In the genomic region with DNA sequence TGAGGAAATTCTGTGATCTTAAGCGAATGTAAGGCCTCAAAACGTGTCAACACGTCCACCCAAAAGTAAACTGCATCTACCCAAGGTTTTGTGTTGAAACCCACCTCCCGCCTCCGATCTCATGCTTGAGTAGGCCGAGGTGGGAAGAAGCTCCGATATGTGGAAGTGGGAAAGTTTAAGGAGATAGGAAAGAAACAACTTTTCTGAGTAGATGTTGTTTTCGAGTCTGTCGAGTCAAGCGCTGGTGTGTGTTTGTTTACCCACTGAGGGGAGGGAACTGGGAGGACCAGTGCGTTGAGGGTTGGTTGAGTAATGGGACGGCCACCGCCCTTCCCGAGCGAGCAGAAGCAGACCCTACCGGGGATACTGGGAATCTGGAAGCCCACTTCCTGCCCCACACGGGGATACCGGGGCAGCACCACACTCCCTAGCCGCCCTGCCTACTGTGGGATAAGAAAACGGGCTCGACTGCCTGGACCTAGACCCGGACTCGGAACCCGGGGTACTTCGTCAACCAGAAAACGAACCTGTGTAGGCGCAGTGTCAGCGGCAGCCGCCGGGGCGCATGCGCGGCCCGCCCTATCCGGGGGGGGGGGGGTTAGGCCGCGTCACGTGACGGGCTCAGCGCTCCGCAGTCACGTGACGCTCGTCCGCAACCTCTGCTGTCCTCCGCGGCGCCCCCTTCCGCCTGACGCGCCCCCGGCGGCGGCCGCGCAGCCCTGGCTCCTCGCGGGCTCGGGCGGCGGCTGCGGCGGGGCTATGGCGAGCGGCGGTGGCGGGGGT, we compare ENCODE assay signal across 8 cellular contexts. TPM values are rescaled to one million over a fixed set of nuclear protein-coding genes. Genes with fewer than 3 reads are reported as not detected.
DNase-seq lines count a peak whose midpoint lies in the region; ATAC-seq and TF ChIP-seq lines count a peak whose summit lies in the region.

A gene with protein sequence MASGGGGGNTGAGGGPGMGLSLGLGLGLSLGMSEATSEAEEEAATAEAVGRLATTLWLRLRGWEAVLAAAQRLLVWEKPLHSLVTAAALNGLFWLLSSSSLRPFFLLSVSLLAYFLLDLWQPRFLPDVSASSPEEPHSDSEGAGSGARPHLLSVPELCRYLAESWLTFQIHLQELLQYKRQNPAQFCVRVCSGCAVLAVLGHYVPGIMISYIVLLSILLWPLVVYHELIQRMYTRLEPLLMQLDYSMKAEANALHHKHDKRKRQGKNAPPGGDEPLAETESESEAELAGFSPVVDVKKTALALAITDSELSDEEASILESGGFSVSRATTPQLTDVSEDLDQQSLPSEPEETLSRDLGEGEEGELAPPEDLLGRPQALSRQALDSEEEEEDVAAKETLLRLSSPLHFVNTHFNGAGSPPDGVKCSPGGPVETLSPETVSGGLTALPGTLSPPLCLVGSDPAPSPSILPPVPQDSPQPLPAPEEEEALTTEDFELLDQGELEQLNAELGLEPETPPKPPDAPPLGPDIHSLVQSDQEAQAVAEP (plus strand): TSS at position 682 of the 783 bp plus-strand sequence. CDS start 78 bp downstream, at position 760.

- intact Hi-C loops in Right ventricle myocardium superior (cut with DNase I): loop anchor here (5.0 kb wide), 2 partner anchors 40 to 120 kb away; a partner anchor contains a TSS
- intact Hi-C loops in transverse colon (cut with DNase I; ENCODE audit: low total_unique reads): loop anchor here (2.0 kb wide), 1 partner anchor 103 kb away; no protein-coding TSS in a partner anchor

- H3K9me3 Mint-ChIP-seq in activated naive CD8-positive, alpha-beta T cell treated with anti-CD3 and anti-CD28 coated beads, Interleukin-2, amount 10 ng/mL, durations not matched to agents 7 days and 5 days: no peaks in the 10 kb centered on the region

- H3K27me3 Mint-ChIP-seq in activated naive CD8-positive, alpha-beta T cell treated with anti-CD3 and anti-CD28 coated beads, Interleukin-2, amount 10 ng/mL, durations not matched to agents 7 days and 5 days: no peaks in the 10 kb centered on the region

- H3K9me3 ChIP-seq in SU-DHL-6 (ENCODE audit: insufficient read depth, low read length): no peaks in the 10 kb centered on the region
- H3K9me3 ChIP-seq in parathyroid adenoma (ENCODE audit: control insufficient read depth, low read length): no peaks in the 10 kb centered on the region
- no peaks in the 10 kb centered on the region for H3K9me3 ChIP-seq in transverse colon

- H3K4me2 ChIP-seq in SU-DHL-6 (ENCODE audit: low read depth, low read length, poor library complexity, severe bottlenecking): peak within 1 kb of the TSS; percentile 100
- H3K4me2 ChIP-seq in parathyroid adenoma (ENCODE audit: low read length): peak within 1 kb of the TSS; percentile 99

- H2AFZ ChIP-seq in SU-DHL-6 (ENCODE audit: low read depth, low read length, severe bottlenecking) (peak within 1 kb of the TSS; percentile 93), parathyroid adenoma (peak within 1 kb of the TSS; percentile 93)

- H3F3A ChIP-seq in SU-DHL-6 (ENCODE audit: insufficient read depth): peaks cover 15% of the 10 kb centered on the region

- H3K36me3 ChIP-seq in SU-DHL-6 (ENCODE audit: low read length) (no peaks in the 10 kb centered on the region), parathyroid adenoma (ENCODE audit: control insufficient read depth, insufficient read depth, low read length) (no peaks in the 10 kb centered on the region), transverse colon (peaks cover 0 to 42% (median 19%) of the 10 kb centered on the region in 4 donors)

- no peaks in the 10 kb centered on the region for H4K20me1 ChIP-seq in SU-DHL-6 (ENCODE audit: low read depth, low read length)

- H3K27me3 ChIP-seq in SU-DHL-6 (ENCODE audit: low read length): no peaks in the 10 kb centered on the region
- no peaks in the 10 kb centered on the region for H3K27me3 ChIP-seq in parathyroid adenoma (ENCODE audit: control insufficient read depth, insufficient read depth, low read length)
- H3K27me3 ChIP-seq in transverse colon: no peaks in the 10 kb centered on the region

- peak within 1 kb of the TSS; percentile 97 for H3K4me3 Mint-ChIP-seq in activated naive CD8-positive, alpha-beta T cell treated with anti-CD3 and anti-CD28 coated beads, Interleukin-2, amount 10 ng/mL, durations not matched to agents 7 days and 5 days

- TF ChIP-seq EP300 in transverse colon (IDR thresholded peaks at IDR 0.05; ENCODE audit: low read depth): peak; percentile 4

- TF ChIP-seq CTCF in SU-DHL-6 (IDR thresholded peaks at IDR 0.05; ENCODE audit: insufficient read depth, low read length, poor library complexity, severe bottlenecking) (peak; percentile 24), parathyroid adenoma (IDR thresholded peaks at IDR 0.05) (no peak), transverse colon (IDR thresholded peaks at IDR 0.05) (peak in 4 of 5 experiments; percentile 30 to 43 (median 34))

- H3K27ac Mint-ChIP-seq in activated naive CD8-positive, alpha-beta T cell treated with anti-CD3 and anti-CD28 coated beads, Interleukin-2, amount 10 ng/mL, durations not matched to agents 7 days and 5 days: peak within 1 kb of the TSS; percentile 93

- CTCF ChIA-PET in HEK293T (lab: Yijun Ruan, JAX): no interaction called here

- peak; percentile 99 for TF ChIP-seq POLR2A in transverse colon (IDR thresholded peaks at IDR 0.05)

- peaks cover 31% of the 10 kb centered on the region for H3K36me3 Mint-ChIP-seq in activated naive CD8-positive, alpha-beta T cell treated with anti-CD3 and anti-CD28 coated beads, Interleukin-2, amount 10 ng/mL, durations not matched to agents 7 days and 5 days

- peak; percentile 61 for DNase-seq in GM04503 (ENCODE audit: low read depth)
- peak; percentile 98 for DNase-seq in HEK293T (ENCODE audit: extremely low spot score)
- peak; percentile 80 for DNase-seq in NCI-H1092 treated with DMSO at 0.1 percent for 48 hours (lab: John Stamatoyannopoulos, UW)
- DNase-seq in activated naive CD8-positive, alpha-beta T cell treated with anti-CD3 and anti-CD28 coated beads, Interleukin-2, amount 10 ng/mL, durations not matched to agents 7 days and 5 days: peak; percentile 88
- peak; percentile 90 for DNase-seq in Right ventricle myocardium superior
- DNase-seq in transverse colon: peak; percentile 89

- H3K27ac ChIP-seq in SU-DHL-6 (ENCODE audit: low read depth, low read length) (peak within 1 kb of the TSS; percentile 98), parathyroid adenoma (peak within 1 kb of the TSS; percentile 99), transverse colon (peak within 1 kb of the TSS; percentile 93 to 100 (median 96))

- H3K4me1 Mint-ChIP-seq in activated naive CD8-positive, alpha-beta T cell treated with anti-CD3 and anti-CD28 coated beads, Interleukin-2, amount 10 ng/mL, durations not matched to agents 7 days and 5 days: peaks cover 61% of the 10 kb centered on the region

- ATAC-seq in activated naive CD8-positive, alpha-beta T cell treated with anti-CD3 and anti-CD28 coated beads, Interleukin-2, amount 10 ng/mL, durations not matched to agents 7 days and 5 days (ENCODE audit: low read depth): peak; percentile 43
- peak; percentile 81 for ATAC-seq in Right ventricle myocardium superior (ENCODE audit: poor library complexity)

- H3K79me2 ChIP-seq in SU-DHL-6 (ENCODE audit: insufficient read depth, low read length) (peaks cover 20% of the 10 kb centered on the region), parathyroid adenoma (peaks cover 8% of the 10 kb centered on the region)

- peaks cover 12% of the 10 kb centered on the region for H3K4me1 ChIP-seq in parathyroid adenoma
- H3K4me1 ChIP-seq in transverse colon: peaks cover 14 to 56% (median 36%) of the 10 kb centered on the region in 4 donors

- WGBS in transverse colon (ENCODE audit: low coverage in 1 of 2), 2 donors: 0% methylated on average over 4 to 46 of the region's 67 CpGs

- H3K9ac ChIP-seq in SU-DHL-6 (ENCODE audit: low read length) (peak within 1 kb of the TSS; percentile 99), parathyroid adenoma (peak within 1 kb of the TSS; percentile 90)

- POLR2A ChIA-PET in HEK293T (lab: Yijun Ruan, JAX): interaction anchor here (1.4 kb wide), 2 partner anchors 15 to 52 kb away, joined by 4 to 5 read pairs; no protein-coding TSS in a partner anchor
- POLR2A ChIA-PET in activated naive CD8-positive, alpha-beta T cell treated with anti-CD3 and anti-CD28 coated beads, Interleukin-2, amount 10 ng/mL, durations not matched to agents 7 days and 5 days (lab: Charles Lee): interaction anchor here (1.0 to 4.7 kb wide), 10 partner anchors 11 to 211 kb away, joined by 4 to 92 read pairs (median 13); a partner anchor contains a TSS

- H3K9me2 ChIP-seq in SU-DHL-6 (replicated peaks; ENCODE audit: insufficient read depth, low read length): no peaks in the 10 kb centered on the region

- H3K4me3 ChIP-seq in SU-DHL-6 (ENCODE audit: insufficient read depth, low read length, poor library complexity, severe bottlenecking) (peak within 1 kb of the TSS; percentile 96), parathyroid adenoma (ENCODE audit: low read depth, low read length) (peak within 1 kb of the TSS; percentile 95), transverse colon (peak within 1 kb of the TSS; percentile 57 to 100 (median 92))

- in situ Hi-C loops in transverse colon (cut with MboI; ENCODE audit: low pct_ligation_motif_present in 1 of 4, low pct_unique_long_range_greater_than_20kb in 1 of 4, low sequenced_read_pairs in 3 of 4): loop anchor here in 2 of 4 donors (10.0 kb wide), 1 partner anchor 117 kb away; no protein-coding TSS in a partner anchor

TF ChIP-seq in HEK293T, 16 proteins besides CTCF, POLR2A, EP300 and RAD21:
- no peak for TF ChIP-seq NFRKB (IDR thresholded peaks at IDR 0.05)
- no peak for TF ChIP-seq LEF1 (IDR thresholded peaks at IDR 0.05; ENCODE audit: borderline replicate concordance)
- peak; percentile 14; the same call in 1 of the 2 replicates for TF ChIP-seq ARNT (IDR thresholded peaks at IDR 0.05)
- no peak for TF ChIP-seq FOXK2 (IDR thresholded peaks at IDR 0.05)
- TF ChIP-seq FOXM1 (IDR thresholded peaks at IDR 0.05; ENCODE audit: borderline replicate concordance): peak; percentile 76; the same call in 1 of the 2 replicates
- no peak for TF ChIP-seq BHLHE40 (IDR thresholded peaks at IDR 0.05; ENCODE audit: borderline replicate concordance)
- peak; percentile 49 for TF ChIP-seq L3MBTL2 (conservative IDR thresholded peaks at IDR 0.05)
- TF ChIP-seq, protein P1, sequence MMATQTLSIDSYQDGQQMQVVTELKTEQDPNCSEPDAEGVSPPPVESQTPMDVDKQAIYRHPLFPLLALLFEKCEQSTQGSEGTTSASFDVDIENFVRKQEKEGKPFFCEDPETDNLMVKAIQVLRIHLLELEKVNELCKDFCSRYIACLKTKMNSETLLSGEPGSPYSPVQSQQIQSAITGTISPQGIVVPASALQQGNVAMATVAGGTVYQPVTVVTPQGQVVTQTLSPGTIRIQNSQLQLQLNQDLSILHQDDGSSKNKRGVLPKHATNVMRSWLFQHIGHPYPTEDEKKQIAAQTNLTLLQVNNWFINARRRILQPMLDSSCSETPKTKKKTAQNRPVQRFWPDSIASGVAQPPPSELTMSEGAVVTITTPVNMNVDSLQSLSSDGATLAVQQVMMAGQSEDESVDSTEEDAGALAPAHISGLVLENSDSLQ (IDR thresholded peaks at IDR 0.05): no peak

RNA-seq across cellular contexts. Expression of the gene that starts here (rescaled TPM):
- 100 to 1,000 TPM; 129 TPM for total RNA-seq in activated naive CD8-positive, alpha-beta T cell treated with anti-CD3 and anti-CD28 coated beads, Interleukin-2, amount 10 ng/mL, durations not matched to agents 7 days and 5 days
- total RNA-seq in Right ventricle myocardium superior (36.8 TPM), transverse colon (100 to 1,000 TPM in 2 of 4 donors, 10 to 100 TPM in 2; 37.8 to 226 (median 102) TPM)

Comparison
In these comparisons a context has a peak if more than half of its experiments do, and no peak if none do; other contexts are left out.
1. Peak in every context shown above with its lines: DNase-seq, ATAC-seq, H3K4me3 ChIP-seq and H3K27ac ChIP-seq.